2 cellular contexts compared by ENCODE assay signal in the genomic region with DNA sequence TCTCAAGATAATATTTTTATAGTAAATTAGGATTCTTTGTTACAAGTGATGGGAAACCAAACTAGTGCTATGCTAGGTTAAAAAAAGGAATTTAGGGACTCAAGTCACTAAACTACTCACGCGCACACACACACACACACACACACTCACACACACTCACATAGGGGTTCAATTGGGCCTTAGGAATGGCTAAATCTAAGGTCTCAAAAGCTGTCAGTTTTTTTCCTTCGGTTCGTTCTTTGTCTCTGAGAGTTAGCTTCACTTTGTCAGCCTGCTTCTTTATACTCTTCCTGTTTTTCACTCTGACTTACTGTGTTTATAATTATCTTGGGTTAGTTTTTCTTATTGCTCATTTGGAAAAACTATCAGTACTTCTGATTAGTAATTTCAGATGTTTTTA.
TF ChIP-seq lines count a peak whose summit lies in the region.

No MANE protein-coding gene starts in this region.

TF ChIP-seq in SK-N-SH, 30 proteins besides CTCF, POLR2A, EP300 and RAD21 (continued from another document):
- TF ChIP-seq, protein P1, sequence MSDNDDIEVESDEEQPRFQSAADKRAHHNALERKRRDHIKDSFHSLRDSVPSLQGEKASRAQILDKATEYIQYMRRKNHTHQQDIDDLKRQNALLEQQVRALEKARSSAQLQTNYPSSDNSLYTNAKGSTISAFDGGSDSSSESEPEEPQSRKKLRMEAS (IDR thresholded peaks at IDR 0.05; ENCODE audit: low read depth): no peak
- TF ChIP-seq MXI1 (IDR thresholded peaks at IDR 0.05; ENCODE audit: low read depth, low read length) (no peak), CHD2 (IDR thresholded peaks at IDR 0.05; ENCODE audit: low read length, partially characterized antibody) (no peak), NRF1 (IDR thresholded peaks at IDR 0.05; ENCODE audit: low read depth, low read length) (no peak), RCOR1 (IDR thresholded peaks at IDR 0.05; ENCODE audit: low read length) (no peak), FOXJ3 (CRISPR knock-in tag; IDR thresholded peaks at IDR 0.05) (no peak), MEF2A (IDR thresholded peaks at IDR 0.05; ENCODE audit: borderline replicate concordance, low read depth) (no peak), RFX5 (IDR thresholded peaks at IDR 0.05; ENCODE audit: low read length) (no peak), TEAD4 (IDR thresholded peaks at IDR 0.05; ENCODE audit: borderline replicate concordance, insufficient read depth) (no peak)
- TF ChIP-seq, protein P2, sequence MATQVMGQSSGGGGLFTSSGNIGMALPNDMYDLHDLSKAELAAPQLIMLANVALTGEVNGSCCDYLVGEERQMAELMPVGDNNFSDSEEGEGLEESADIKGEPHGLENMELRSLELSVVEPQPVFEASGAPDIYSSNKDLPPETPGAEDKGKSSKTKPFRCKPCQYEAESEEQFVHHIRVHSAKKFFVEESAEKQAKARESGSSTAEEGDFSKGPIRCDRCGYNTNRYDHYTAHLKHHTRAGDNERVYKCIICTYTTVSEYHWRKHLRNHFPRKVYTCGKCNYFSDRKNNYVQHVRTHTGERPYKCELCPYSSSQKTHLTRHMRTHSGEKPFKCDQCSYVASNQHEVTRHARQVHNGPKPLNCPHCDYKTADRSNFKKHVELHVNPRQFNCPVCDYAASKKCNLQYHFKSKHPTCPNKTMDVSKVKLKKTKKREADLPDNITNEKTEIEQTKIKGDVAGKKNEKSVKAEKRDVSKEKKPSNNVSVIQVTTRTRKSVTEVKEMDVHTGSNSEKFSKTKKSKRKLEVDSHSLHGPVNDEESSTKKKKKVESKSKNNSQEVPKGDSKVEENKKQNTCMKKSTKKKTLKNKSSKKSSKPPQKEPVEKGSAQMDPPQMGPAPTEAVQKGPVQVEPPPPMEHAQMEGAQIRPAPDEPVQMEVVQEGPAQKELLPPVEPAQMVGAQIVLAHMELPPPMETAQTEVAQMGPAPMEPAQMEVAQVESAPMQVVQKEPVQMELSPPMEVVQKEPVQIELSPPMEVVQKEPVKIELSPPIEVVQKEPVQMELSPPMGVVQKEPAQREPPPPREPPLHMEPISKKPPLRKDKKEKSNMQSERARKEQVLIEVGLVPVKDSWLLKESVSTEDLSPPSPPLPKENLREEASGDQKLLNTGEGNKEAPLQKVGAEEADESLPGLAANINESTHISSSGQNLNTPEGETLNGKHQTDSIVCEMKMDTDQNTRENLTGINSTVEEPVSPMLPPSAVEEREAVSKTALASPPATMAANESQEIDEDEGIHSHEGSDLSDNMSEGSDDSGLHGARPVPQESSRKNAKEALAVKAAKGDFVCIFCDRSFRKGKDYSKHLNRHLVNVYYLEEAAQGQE (IDR thresholded peaks at IDR 0.05; ENCODE audit: low read depth, low read length): no peak
- TF ChIP-seq, protein P3, sequence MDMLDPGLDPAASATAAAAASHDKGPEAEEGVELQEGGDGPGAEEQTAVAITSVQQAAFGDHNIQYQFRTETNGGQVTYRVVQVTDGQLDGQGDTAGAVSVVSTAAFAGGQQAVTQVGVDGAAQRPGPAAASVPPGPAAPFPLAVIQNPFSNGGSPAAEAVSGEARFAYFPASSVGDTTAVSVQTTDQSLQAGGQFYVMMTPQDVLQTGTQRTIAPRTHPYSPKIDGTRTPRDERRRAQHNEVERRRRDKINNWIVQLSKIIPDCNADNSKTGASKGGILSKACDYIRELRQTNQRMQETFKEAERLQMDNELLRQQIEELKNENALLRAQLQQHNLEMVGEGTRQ (IDR thresholded peaks at IDR 0.05; ENCODE audit: borderline replicate concordance, low read depth, low read length): no peak
- TF ChIP-seq, protein P4, sequence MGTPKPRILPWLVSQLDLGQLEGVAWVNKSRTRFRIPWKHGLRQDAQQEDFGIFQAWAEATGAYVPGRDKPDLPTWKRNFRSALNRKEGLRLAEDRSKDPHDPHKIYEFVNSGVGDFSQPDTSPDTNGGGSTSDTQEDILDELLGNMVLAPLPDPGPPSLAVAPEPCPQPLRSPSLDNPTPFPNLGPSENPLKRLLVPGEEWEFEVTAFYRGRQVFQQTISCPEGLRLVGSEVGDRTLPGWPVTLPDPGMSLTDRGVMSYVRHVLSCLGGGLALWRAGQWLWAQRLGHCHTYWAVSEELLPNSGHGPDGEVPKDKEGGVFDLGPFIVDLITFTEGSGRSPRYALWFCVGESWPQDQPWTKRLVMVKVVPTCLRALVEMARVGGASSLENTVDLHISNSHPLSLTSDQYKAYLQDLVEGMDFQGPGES (IDR thresholded peaks at IDR 0.05; ENCODE audit: low read depth, low read length): no peak

TF ChIP-seq in SK-N-SH treated with all-trans-retinoic acid at 6 μM for 48 hours, 23 proteins besides CTCF, POLR2A, EP300 and RAD21 (continued from another document):
- TF ChIP-seq, protein P5, sequence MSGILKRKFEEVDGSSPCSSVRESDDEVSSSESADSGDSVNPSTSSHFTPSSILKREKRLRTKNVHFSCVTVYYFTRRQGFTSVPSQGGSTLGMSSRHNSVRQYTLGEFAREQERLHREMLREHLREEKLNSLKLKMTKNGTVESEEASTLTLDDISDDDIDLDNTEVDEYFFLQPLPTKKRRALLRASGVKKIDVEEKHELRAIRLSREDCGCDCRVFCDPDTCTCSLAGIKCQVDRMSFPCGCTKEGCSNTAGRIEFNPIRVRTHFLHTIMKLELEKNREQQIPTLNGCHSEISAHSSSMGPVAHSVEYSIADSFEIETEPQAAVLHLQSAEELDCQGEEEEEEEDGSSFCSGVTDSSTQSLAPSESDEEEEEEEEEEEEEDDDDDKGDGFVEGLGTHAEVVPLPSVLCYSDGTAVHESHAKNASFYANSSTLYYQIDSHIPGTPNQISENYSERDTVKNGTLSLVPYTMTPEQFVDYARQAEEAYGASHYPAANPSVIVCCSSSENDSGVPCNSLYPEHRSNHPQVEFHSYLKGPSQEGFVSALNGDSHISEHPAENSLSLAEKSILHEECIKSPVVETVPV (CRISPR knock-in tag; IDR thresholded peaks at IDR 0.05): no peak
- TF ChIP-seq CSDC2 (CRISPR knock-in tag; IDR thresholded peaks at IDR 0.05) (no peak), OSR1 (CRISPR knock-in tag; IDR thresholded peaks at IDR 0.05) (no peak), RARB (CRISPR knock-in tag; IDR thresholded peaks at IDR 0.05) (no peak), ZFP3 (CRISPR knock-in tag; IDR thresholded peaks at IDR 0.05) (no peak), SNAI2 (CRISPR knock-in tag; IDR thresholded peaks at IDR 0.05) (no peak), ESRRG (CRISPR knock-in tag; IDR thresholded peaks at IDR 0.05) (no peak), ZNF8 (CRISPR knock-in tag; IDR thresholded peaks at IDR 0.05) (no peak), GLIS3 (CRISPR knock-in tag; IDR thresholded peaks at IDR 0.05) (no peak), TOX (CRISPR knock-in tag; IDR thresholded peaks at IDR 0.05; ENCODE audit: borderline replicate concordance) (no peak), PPARA (CRISPR knock-in tag; IDR thresholded peaks at IDR 0.05; ENCODE audit: borderline replicate concordance) (no peak)
- TF ChIP-seq, protein P6, sequence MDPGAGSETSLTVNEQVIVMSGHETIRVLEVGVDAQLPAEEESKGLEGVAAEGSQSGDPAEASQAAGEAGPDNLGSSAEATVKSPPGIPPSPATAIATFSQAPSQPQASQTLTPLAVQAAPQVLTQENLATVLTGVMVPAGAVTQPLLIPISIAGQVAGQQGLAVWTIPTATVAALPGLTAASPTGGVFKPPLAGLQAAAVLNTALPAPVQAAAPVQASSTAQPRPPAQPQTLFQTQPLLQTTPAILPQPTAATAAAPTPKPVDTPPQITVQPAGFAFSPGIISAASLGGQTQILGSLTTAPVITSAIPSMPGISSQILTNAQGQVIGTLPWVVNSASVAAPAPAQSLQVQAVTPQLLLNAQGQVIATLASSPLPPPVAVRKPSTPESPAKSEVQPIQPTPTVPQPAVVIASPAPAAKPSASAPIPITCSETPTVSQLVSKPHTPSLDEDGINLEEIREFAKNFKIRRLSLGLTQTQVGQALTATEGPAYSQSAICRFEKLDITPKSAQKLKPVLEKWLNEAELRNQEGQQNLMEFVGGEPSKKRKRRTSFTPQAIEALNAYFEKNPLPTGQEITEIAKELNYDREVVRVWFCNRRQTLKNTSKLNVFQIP (CRISPR knock-in tag; IDR thresholded peaks at IDR 0.05; ENCODE audit: borderline replicate concordance, low read depth): no peak
- TF ChIP-seq, protein P7, sequence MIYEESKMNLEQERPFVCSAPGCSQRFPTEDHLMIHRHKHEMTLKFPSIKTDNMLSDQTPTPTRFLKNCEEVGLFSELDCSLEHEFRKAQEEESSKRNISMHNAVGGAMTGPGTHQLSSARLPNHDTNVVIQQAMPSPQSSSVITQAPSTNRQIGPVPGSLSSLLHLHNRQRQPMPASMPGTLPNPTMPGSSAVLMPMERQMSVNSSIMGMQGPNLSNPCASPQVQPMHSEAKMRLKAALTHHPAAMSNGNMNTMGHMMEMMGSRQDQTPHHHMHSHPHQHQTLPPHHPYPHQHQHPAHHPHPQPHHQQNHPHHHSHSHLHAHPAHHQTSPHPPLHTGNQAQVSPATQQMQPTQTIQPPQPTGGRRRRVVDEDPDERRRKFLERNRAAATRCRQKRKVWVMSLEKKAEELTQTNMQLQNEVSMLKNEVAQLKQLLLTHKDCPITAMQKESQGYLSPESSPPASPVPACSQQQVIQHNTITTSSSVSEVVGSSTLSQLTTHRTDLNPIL (CRISPR knock-in tag; IDR thresholded peaks at IDR 0.05; ENCODE audit: low read depth): no peak
